1 cellular context compared by ENCODE assay signal in the genomic region with DNA sequence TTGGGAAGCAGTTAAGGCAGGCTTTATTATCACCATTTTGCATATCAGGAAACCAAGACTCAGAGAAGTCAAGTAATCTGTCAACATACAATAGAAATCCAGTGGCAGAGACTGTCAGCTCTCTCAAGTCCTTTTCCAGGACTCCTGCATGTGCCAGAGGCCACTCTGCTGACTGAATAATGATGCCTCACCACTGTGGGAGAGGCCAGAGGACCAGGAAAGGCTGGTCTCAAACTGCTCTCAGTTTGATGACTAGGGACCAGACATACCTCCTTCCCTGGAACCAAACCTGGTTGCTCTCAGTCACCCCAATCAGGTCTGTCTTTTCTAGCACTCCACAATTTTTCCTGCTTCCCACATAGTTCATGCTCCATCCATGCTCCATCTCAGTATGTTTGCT.
TF ChIP-seq lines count a peak whose summit lies in the region.

No MANE protein-coding gene starts in this region.

TF ChIP-seq in endothelial cell of umbilical vein, 7 proteins besides CTCF, POLR2A, EP300 and RAD21:
- TF ChIP-seq GATA2 (IDR thresholded peaks at IDR 0.05; ENCODE audit: insufficient read depth, insufficient read length, low read depth, low read length) (no peak), JUN (IDR thresholded peaks at IDR 0.05; ENCODE audit: borderline replicate concordance, insufficient read depth, insufficient read length, low read depth) (no peak), POLR2AphosphoS5 (IDR thresholded peaks at IDR 0.05; ENCODE audit: insufficient read depth, low read depth, low read length) (no peak), FOS (IDR thresholded peaks at IDR 0.05; ENCODE audit: borderline replicate concordance, insufficient read depth, low read length) (no peak), MYC (IDR thresholded peaks at IDR 0.05; ENCODE audit: low read depth, low read length) (no peak), MAX (IDR thresholded peaks at IDR 0.05; ENCODE audit: insufficient read depth, insufficient read length) (no peak), EZH2 (IDR thresholded peaks at IDR 0.05; ENCODE audit: borderline replicate concordance, low read depth, low read length, severe bottlenecking) (no peak)
TF ChIP-seq in endothelial cell of umbilical vein: peak in this region for 0.
